29 cellular contexts compared by ENCODE assay signal in the genomic region with DNA sequence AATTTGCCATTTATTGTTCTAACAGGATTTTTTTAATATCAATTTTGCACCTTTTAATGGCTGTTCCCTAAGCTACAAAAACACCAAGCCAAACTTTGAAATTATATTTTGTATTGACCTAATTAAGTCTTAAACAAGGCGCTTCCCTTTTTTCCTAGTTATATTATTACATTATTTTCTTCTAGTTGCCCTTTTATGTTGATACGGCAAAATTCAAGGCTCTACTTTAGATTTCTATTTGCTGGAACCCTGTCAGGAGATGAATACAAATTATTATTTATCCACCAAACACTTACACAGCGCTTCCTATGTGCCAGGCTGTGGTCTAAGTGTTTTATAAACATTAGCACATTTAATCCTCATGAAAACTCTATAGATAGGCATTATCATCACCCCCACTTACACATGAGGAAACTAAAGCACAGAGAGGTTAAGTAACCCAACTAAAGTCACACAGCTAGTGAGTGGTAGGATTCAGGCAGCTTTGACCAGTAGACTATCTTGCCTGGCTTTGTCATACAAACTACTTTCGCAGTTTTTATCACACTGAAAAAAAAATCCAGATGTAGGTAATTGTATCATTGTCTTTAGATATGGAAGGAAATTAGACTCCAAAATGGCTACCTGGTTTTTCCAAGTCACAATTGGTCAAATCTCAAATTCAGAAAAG.
DNase-seq lines count a peak whose midpoint lies in the region; ATAC-seq, FAIRE-seq and TF ChIP-seq lines count a peak whose summit lies in the region.
"Had no signal": no experiment of that assay in that cellular context is flagged by ENCODE, and none has a peak within 500 bp of the region (broad histone marks: within the 10 kb centered on the region; RNA-seq: fewer than 3 reads in every experiment).

No MANE protein-coding gene starts in this region.

- no peak overlapping the region for H4K91ac ChIP-seq in H1 (replicated peaks; ENCODE audit: insufficient read length, low read length)

- no peaks in the 10 kb centered on the region for H3F3A ChIP-seq in GM23338 (replicated peaks; ENCODE audit: low read depth)

- no peaks in the 10 kb centered on the region for H3K36me3 Mint-ChIP-seq in GM23338 (ENCODE audit: low read depth)
- H3K36me3 Mint-ChIP-seq in astrocyte (ENCODE audit: low read depth, unreplicated experiment), result no peaks in the 10 kb centered on the region
- no peaks in the 10 kb centered on the region for H3K36me3 Mint-ChIP-seq in naive thymus-derived CD8-positive, alpha-beta T cell
- H3K36me3 Mint-ChIP-seq: CD14-positive monocyte; CD4-positive, alpha-beta memory T cell; CD4-positive, CD25-positive, alpha-beta regulatory T cell; CD8-positive, alpha-beta memory T cell had no signal

- no peak overlapping the region for H2BK20ac ChIP-seq in H1 (ENCODE audit: low read length)

- ATAC-seq in GM23338, result no peak
- ATAC-seq in naive thymus-derived CD8-positive, alpha-beta T cell, result no peak
- ATAC-seq: GM12878 had no signal

- no peak for TF ChIP-seq RAD21 in H1 (IDR thresholded peaks at IDR 0.05 in 1 of 2, conservative IDR thresholded peaks at IDR 0.05 in 1 of 2; ENCODE audit: low read depth in 2 of 2, low read length in 2 of 2)

- no peak overlapping the region for H2BK15ac ChIP-seq in H1 (ENCODE audit: low read length)

- FAIRE-seq in astrocyte (lab: Jason Lieb, UNC) (no peak), H1 (lab: Jason Lieb, UNC) (no peak)
- FAIRE-seq: A204.1, GM12878, GM12892, GM18507 had no signal

- H3K9ac ChIP-seq in HUES48 (ENCODE audit: low read depth, low read length) (no peak overlapping the region; the same call in 1 of the 2 replicates), astrocyte (ENCODE audit: low read length) (no peak overlapping the region), H1 (replicated peaks in 1 of 4; ENCODE audit: extremely low read depth in 1 of 4, low read depth in 3 of 4, low read length in 3 of 4) (no peak overlapping the region)
- H3K9ac ChIP-seq: BLaER1 had no signal

- H3K14ac ChIP-seq in H1 (ENCODE audit: insufficient read length), result no peak overlapping the region

- no peak overlapping the region for H2BK120ac ChIP-seq in H1 (replicated peaks; ENCODE audit: low read depth, low read length)

- POLR2A ChIA-PET in H1 (lab: Charles Lee; ENCODE audit: partially characterized antibody), result no interaction called here
- POLR2A ChIA-PET in naive thymus-derived CD8-positive, alpha-beta T cell (lab: Charles Lee), result no interaction called here

- H3K4me3 Mint-ChIP-seq in GM23338 (no peak overlapping the region), astrocyte (ENCODE audit: unreplicated experiment) (no peak overlapping the region)
- H3K4me3 Mint-ChIP-seq in naive thymus-derived CD8-positive, alpha-beta T cell, result no peak overlapping the region
- H3K4me3 Mint-ChIP-seq: CD14-positive monocyte; CD4-positive, alpha-beta memory T cell; CD4-positive, CD25-positive, alpha-beta regulatory T cell; CD8-positive, alpha-beta memory T cell had no signal

- H3K27ac Mint-ChIP-seq in GM23338 (no peak overlapping the region), astrocyte (ENCODE audit: unreplicated experiment) (peak overlapping the region; percentile 10)
- H3K27ac Mint-ChIP-seq in naive thymus-derived CD8-positive, alpha-beta T cell, result no peak overlapping the region
- H3K27ac Mint-ChIP-seq: CD14-positive monocyte; CD4-positive, alpha-beta memory T cell; CD4-positive, CD25-positive, alpha-beta regulatory T cell; CD8-positive, alpha-beta memory T cell had no signal

- H3K9me3 Mint-ChIP-seq in GM23338, result no peaks in the 10 kb centered on the region
- no peaks in the 10 kb centered on the region for H3K9me3 Mint-ChIP-seq in astrocyte (ENCODE audit: unreplicated experiment)
- H3K9me3 Mint-ChIP-seq in naive thymus-derived CD8-positive, alpha-beta T cell, result peaks cover 0 to 9% (median 0%) of the 10 kb centered on the region in 9 donors

- WGBS in H1 (ENCODE audit: extremely low coverage in 1 of 2, insufficient coverage in 1 of 2, insufficient read length in 1 of 2, insufficient replicate concordance in 2 of 2, low coverage in 1 of 2, low lambda C conversion rate in 2 of 2, missing lambda C conversion rate in 1 of 2), 2 experiments, result 96% methylated on average over 4 of the region's 4 CpGs; no CpG with 5 or more reads in 1 of the 2 experiments
- WGBS in transverse colon (ENCODE audit: low coverage in 1 of 2), 2 donors, result 88 to 94% methylated on average over 2 to 4 of the region's 4 CpGs

- TF ChIP-seq EP300 in H1 (IDR thresholded peaks at IDR 0.05; ENCODE audit: borderline replicate concordance in 1 of 2, low read depth in 2 of 2, low read length in 2 of 2) (no peak), transverse colon (IDR thresholded peaks at IDR 0.05; ENCODE audit: low read depth) (no peak)

- no peak overlapping the region for H2BK12ac ChIP-seq in H1 (ENCODE audit: low read depth, low read length)

- intact Hi-C loops in transverse colon (cut with DNase I; ENCODE audit: low total_unique reads), result no loop called here

- H3K27me3 ChIP-seq in GM23338 (ENCODE audit: insufficient read depth), result no peaks in the 10 kb centered on the region
- no peaks in the 10 kb centered on the region for H3K27me3 ChIP-seq in HUES48 (ENCODE audit: control insufficient read depth, insufficient read depth, low read length)
- no peaks in the 10 kb centered on the region for H3K27me3 ChIP-seq in astrocyte (ENCODE audit: insufficient read depth, low read length)
- no peaks in the 10 kb centered on the region; a peak in 1 of 7 replicates for H3K27me3 ChIP-seq in H1 (replicated peaks in 1 of 4; ENCODE audit: control insufficient read depth in 3 of 4, extremely low read depth in 1 of 4, insufficient read depth in 3 of 4, low read length in 3 of 4)
- no peaks in the 10 kb centered on the region for H3K27me3 ChIP-seq in transverse colon
- H3K27me3 ChIP-seq: BE2C, BLaER1 had no signal

- no peak for TF ChIP-seq CTCF in GM23338 (conservative IDR thresholded peaks at IDR 0.05; ENCODE audit: low read depth in 2 of 2)
- no peak for TF ChIP-seq CTCF in astrocyte (IDR thresholded peaks at IDR 0.05; ENCODE audit: insufficient read depth, low read depth, low read length)
- no peak for TF ChIP-seq CTCF in H1 (IDR thresholded peaks at IDR 0.05; ENCODE audit: control extremely low read depth in 1 of 3, insufficient read depth in 1 of 3, low read depth in 1 of 3, low read length in 3 of 3)
- TF ChIP-seq CTCF in transverse colon (IDR thresholded peaks at IDR 0.05), result no peak

- H3K4ac ChIP-seq in H1 (replicated peaks; ENCODE audit: insufficient read length, low read depth, low read length), result no peak overlapping the region

- no peaks in the 10 kb centered on the region for H3K23me2 ChIP-seq in H1 (ENCODE audit: low read depth, low read length)

- H3K79me2 ChIP-seq in GM23338 (replicated peaks; ENCODE audit: insufficient read depth), result no peaks in the 10 kb centered on the region
- no peaks in the 10 kb centered on the region for H3K79me2 ChIP-seq in astrocyte (ENCODE audit: insufficient read depth, low read length)
- H3K79me2 ChIP-seq in H1 (ENCODE audit: control insufficient read depth in 1 of 2, insufficient read depth in 2 of 2, low read length in 2 of 2), result 0 out of 4 replicates have a peak, but pooled peaks cover 0 to 3% of the 10 kb centered on the region in 2 experiments

- H3K4me3 ChIP-seq in GM23338 (no peak overlapping the region), HUES48 (ENCODE audit: low read depth, low read length) (no peak overlapping the region), astrocyte (ENCODE audit: insufficient read depth, low read depth, low read length) (no peak overlapping the region), H1 (ENCODE audit: extremely low read depth in 1 of 4, insufficient read depth in 2 of 4, low read depth in 3 of 4, low read length in 4 of 4) (no peak overlapping the region), transverse colon (no peak overlapping the region)
- H3K4me3 ChIP-seq: BLaER1, GM12878 had no signal

- TF ChIP-seq POLR2A in H1 (IDR thresholded peaks at IDR 0.05; ENCODE audit: control extremely low read depth in 1 of 2, low read depth in 2 of 2, low read length in 2 of 2), result no peak
- no peak for TF ChIP-seq POLR2A in transverse colon (IDR thresholded peaks at IDR 0.05)
- no peak for TF ChIP-seq POLR2A in erythroblast (IDR thresholded peaks at IDR 0.05; ENCODE audit: low read length)

- H4K20me1 ChIP-seq in GM23338 (replicated peaks; ENCODE audit: insufficient read depth) (no peaks in the 10 kb centered on the region), astrocyte (ENCODE audit: insufficient read depth, low read length) (no peaks in the 10 kb centered on the region), H1 (replicated peaks in 1 of 2; ENCODE audit: control insufficient read depth in 1 of 2, insufficient read depth in 2 of 2, low read length in 2 of 2) (no peaks in the 10 kb centered on the region)
- H4K20me1 ChIP-seq: BLaER1 had no signal

- CTCF ChIA-PET in H1 (lab: Charles Lee; ENCODE audit: partially characterized antibody), result interaction anchor here (0.7 to 1.2 kb wide), 4 partner anchors 43 to 1177 kb away, joined by 3 to 5 read pairs (median 3); no protein-coding TSS in a partner anchor

- no peak overlapping the region for H2AK5ac ChIP-seq in H1 (ENCODE audit: low read depth, low read length)

- no peak overlapping the region for H3K23ac ChIP-seq in H1 (ENCODE audit: insufficient read length)

- no peaks in the 10 kb centered on the region for H3K27me3 Mint-ChIP-seq in GM23338 (ENCODE audit: insufficient read depth, low read depth, poor library complexity)
- no peaks in the 10 kb centered on the region for H3K27me3 Mint-ChIP-seq in astrocyte (ENCODE audit: low read depth, unreplicated experiment)
- peaks cover 0 to 37% (median 5%) of the 10 kb centered on the region in 5 donors for H3K27me3 Mint-ChIP-seq in naive thymus-derived CD8-positive, alpha-beta T cell

- no peak overlapping the region for H2BK5ac ChIP-seq in H1 (ENCODE audit: low read depth, low read length)

- H3K9me3 ChIP-seq in HUES48 (ENCODE audit: control insufficient read depth, insufficient read depth, low read length), result no peaks in the 10 kb centered on the region
- no peaks in the 10 kb centered on the region for H3K9me3 ChIP-seq in astrocyte (ENCODE audit: insufficient read depth, low read depth, low read length)
- H3K9me3 ChIP-seq in H1 (ENCODE audit: insufficient read depth in 2 of 2, low read depth in 1 of 2, low read length in 1 of 2), result no peaks in the 10 kb centered on the region
- no peaks in the 10 kb centered on the region for H3K9me3 ChIP-seq in transverse colon
- H3K9me3 ChIP-seq: BE2C, BLaER1 had no signal

- no peak overlapping the region for H3K18ac ChIP-seq in H1 (ENCODE audit: extremely low read depth, low read length)

- H3K36me3 ChIP-seq in GM23338 (ENCODE audit: insufficient read depth), result no peaks in the 10 kb centered on the region
- H3K36me3 ChIP-seq in HUES48 (ENCODE audit: control insufficient read depth, insufficient read depth, low read length), result no peaks in the 10 kb centered on the region
- H3K36me3 ChIP-seq in astrocyte (ENCODE audit: insufficient read depth, low read length), result no peaks in the 10 kb centered on the region
- no peaks in the 10 kb centered on the region for H3K36me3 ChIP-seq in H1 (ENCODE audit: control insufficient read depth in 2 of 4, insufficient read depth in 4 of 4, low read length in 3 of 4)
- H3K36me3 ChIP-seq in transverse colon, result no peaks in the 10 kb centered on the region
- H3K36me3 ChIP-seq: BE2C, BLaER1 had no signal

- no peak overlapping the region for H4K8ac ChIP-seq in H1 (ENCODE audit: extremely low read depth, insufficient read depth, low read length)

- H3K4me1 ChIP-seq in GM23338 (ENCODE audit: insufficient read depth) (peaks cover 30% of the 10 kb centered on the region), HUES48 (ENCODE audit: control insufficient read depth, insufficient read depth, low read length) (peaks cover 37% of the 10 kb centered on the region), astrocyte (ENCODE audit: insufficient read depth, low read length) (no peaks in the 10 kb centered on the region), H1 (replicated peaks in 1 of 4; ENCODE audit: control insufficient read depth in 3 of 4, insufficient read depth in 4 of 4, low read length in 3 of 4) (peaks cover 0 to 13% (median 8%) of the 10 kb centered on the region in 4 experiments; a peak in 6 of 7 replicates), transverse colon (peaks cover 0 to 10% (median 3%) of the 10 kb centered on the region in 4 donors)
- H3K4me1 ChIP-seq: BE2C, BLaER1 had no signal

- H3K79me1 ChIP-seq in H1 (ENCODE audit: low read depth, low read length), result no peaks in the 10 kb centered on the region; the same call in 1 of the 2 replicates

- H3K27ac ChIP-seq in GM23338 (ENCODE audit: low read depth) (peak overlapping the region; percentile 63; the same call in 1 of the 2 replicates), HUES48 (ENCODE audit: low read depth, low read length) (peak overlapping the region; percentile 80), astrocyte (ENCODE audit: low read depth, low read length) (no peak overlapping the region), H1 (ENCODE audit: low read depth, low read length) (no peak overlapping the region), transverse colon (no peak overlapping the region)
- H3K27ac ChIP-seq: BLaER1 had no signal

- H2AFZ ChIP-seq in GM23338 (no peak overlapping the region), astrocyte (ENCODE audit: low read depth, low read length) (no peak overlapping the region), H1 (ENCODE audit: low read length) (no peak overlapping the region)

- no peak for DNase-seq in GM23338 (ENCODE audit: low spot score)
- DNase-seq in astrocyte (ENCODE audit: low read depth), result no peak
- DNase-seq in H1 (ENCODE audit: low read depth in 1 of 2, low spot score in 2 of 2), result no peak
- DNase-seq in transverse colon, result no peak
- DNase-seq in NCI-H510A (lab: John Stamatoyannopoulos, UW), result no peak
- DNase-seq in erythroblast (lab: John Stamatoyannopoulos, UW), result no peak
- no peak for DNase-seq in naive thymus-derived CD8-positive, alpha-beta T cell
- DNase-seq: 8988T; ACHN; BE2C; C1 segment of cervical spinal cord; CD4-positive, alpha-beta memory T cell; CD4-positive, CD25-positive, alpha-beta regulatory T cell; CD8-positive, alpha-beta memory T cell; COR-L47; DMS 273 treated with DMSO at 0.1 percent for 48 hours; DMS153; DMS53; DMS79; DND-41; EL; GDM1 had no signal

- H3K9me2 ChIP-seq in GM23338 (ENCODE audit: insufficient read depth), result no peaks in the 10 kb centered on the region; the same call in 1 of the 2 replicates

- no peak overlapping the region for H3K56ac ChIP-seq in H1 (replicated peaks; ENCODE audit: insufficient read length, low read depth, low read length)

- H3K4me1 Mint-ChIP-seq in GM23338, result peaks cover 38% of the 10 kb centered on the region
- peaks cover under 1% of the 10 kb centered on the region for H3K4me1 Mint-ChIP-seq in astrocyte (ENCODE audit: low read depth, unreplicated experiment)
- H3K4me1 Mint-ChIP-seq in naive thymus-derived CD8-positive, alpha-beta T cell, result no peaks in the 10 kb centered on the region
- H3K4me1 Mint-ChIP-seq: CD14-positive monocyte; CD4-positive, alpha-beta memory T cell; CD4-positive, CD25-positive, alpha-beta regulatory T cell; CD8-positive, alpha-beta memory T cell had no signal

- H4K5ac ChIP-seq in H1 (ENCODE audit: insufficient read length, low read depth, low read length), result no peak overlapping the region

- H3K4me2 ChIP-seq in GM23338, result no peak overlapping the region
- no peak overlapping the region for H3K4me2 ChIP-seq in astrocyte (ENCODE audit: low read length)
- H3K4me2 ChIP-seq in H1 (ENCODE audit: insufficient read depth in 1 of 2, low read depth in 2 of 2, low read length in 2 of 2), result no peak overlapping the region
- H3K4me2 ChIP-seq: BLaER1 had no signal

- in situ Hi-C loops in transverse colon (cut with MboI; ENCODE audit: low pct_ligation_motif_present in 1 of 4, low pct_unique_long_range_greater_than_20kb in 1 of 4, low sequenced_read_pairs in 3 of 4), result no loop called here

Comparison
In these comparisons a context has a peak if more than half of its experiments do, and no peak if none do; other contexts are left out.
1. H3K27ac ChIP-seq: peak in GM23338 (single experiment) and HUES48 (single experiment); none in astrocyte (single experiment), H1 (single experiment) and transverse colon (0 of 4).